13 cellular contexts compared by ENCODE assay signal in genomic region chr4:147984778-147985138, GRCh38.
DNase-seq lines count a peak whose midpoint lies in the region; ATAC-seq, FAIRE-seq and TF ChIP-seq lines count a peak whose summit lies in the region.
"Had no signal": no experiment of that assay in that cellular context is flagged by ENCODE, and none has a peak within 500 bp of the region (broad histone marks: within the 10 kb centered on the region; RNA-seq: fewer than 3 reads in every experiment).

No MANE protein-coding gene starts in this region.

- H3K14ac ChIP-seq in neuronal stem cell (ENCODE audit: low read length) = peak overlapping the region; percentile 67

- no peak overlapping the region for H3K4ac ChIP-seq in neuronal stem cell (ENCODE audit: low read length)

- H2BK12ac ChIP-seq in neuronal stem cell (ENCODE audit: low read length) = peak overlapping the region; percentile 85

- H4K20me1 ChIP-seq in Karpas-422 (ENCODE audit: insufficient read depth, low read depth, low read length) = no peaks in the 10 kb centered on the region

- peak overlapping the region; percentile 42 for H2BK5ac ChIP-seq in neuronal stem cell (ENCODE audit: low read length)

- no peak for FAIRE-seq in GM12891 (lab: Jason Lieb, UNC)
- FAIRE-seq: D721Med had no signal

- ATAC-seq in Right ventricle myocardium superior (ENCODE audit: poor library complexity) = no peak
- ATAC-seq in HG02884 (IDR thresholded peaks at IDR 0.05; ENCODE audit: unreplicated experiment) = no peak

- H3K79me2 ChIP-seq in Karpas-422 (ENCODE audit: low read length) = no peaks in the 10 kb centered on the region

- H3K9me3 ChIP-seq in left ventricle myocardium inferior (replicated peaks) (no peaks in the 10 kb centered on the region), Karpas-422 (ENCODE audit: low read length) (no peaks in the 10 kb centered on the region), neuronal stem cell (replicated peaks in 1 of 2; ENCODE audit: control insufficient read depth in 2 of 2, insufficient read depth in 1 of 2, low read depth in 1 of 2, low read length in 2 of 2) (peaks cover 0 to 9% of the 10 kb centered on the region in 2 donors), skeletal muscle tissue (ENCODE audit: control insufficient read depth in 3 of 3, low read length in 3 of 3) (no peaks in the 10 kb centered on the region)
- H3K9me3 ChIP-seq: BE2C, Caco-2, HAP-1 had no signal

- peak overlapping the region; percentile 86 for H2BK15ac ChIP-seq in neuronal stem cell (ENCODE audit: low read length)

- H2AK5ac ChIP-seq in neuronal stem cell (ENCODE audit: low read depth, low read length) = peak overlapping the region; percentile 99

- H3K18ac ChIP-seq in neuronal stem cell (ENCODE audit: low read length) = peak overlapping the region; percentile 82

- H3K4me1 ChIP-seq in left ventricle myocardium inferior = peaks cover 49% of the 10 kb centered on the region
- peaks cover 46% of the 10 kb centered on the region for H3K4me1 ChIP-seq in Karpas-422 (ENCODE audit: low read length)
- peaks cover 0 to 10% of the 10 kb centered on the region in 2 donors for H3K4me1 ChIP-seq in neuronal stem cell (ENCODE audit: control insufficient read depth in 2 of 2, insufficient read depth in 1 of 2, low read depth in 1 of 2, low read length in 2 of 2)
- peaks cover 16 to 31% (median 16%) of the 10 kb centered on the region in 3 donors for H3K4me1 ChIP-seq in skeletal muscle tissue (ENCODE audit: control insufficient read depth in 3 of 3, insufficient read depth in 3 of 3, low read length in 3 of 3)

- H4K91ac ChIP-seq in neuronal stem cell (ENCODE audit: low read depth, low read length, poor library complexity) = no peak overlapping the region

- DNase-seq in left ventricle myocardium inferior (no peak), Right ventricle myocardium superior (no peak), Karpas-422 (no peak), neuronal stem cell (ENCODE audit: low spot score) (no peak), GM12891 (ENCODE audit: insufficient read length, low spot score) (no peak), amniotic stem cell (lab: John Stamatoyannopoulos, UW) (no peak)
- DNase-seq: GDM1 had no signal

- H2BK120ac ChIP-seq in neuronal stem cell (ENCODE audit: low read depth, low read length) = no peak overlapping the region

- no peaks in the 10 kb centered on the region for H3K79me1 ChIP-seq in neuronal stem cell (ENCODE audit: low read depth, low read length)

- H3K4me3 ChIP-seq in left ventricle myocardium inferior = no peak overlapping the region
- H3K4me3 ChIP-seq in Karpas-422 (ENCODE audit: low read length) = peak overlapping the region; percentile 46; the same call in 1 of the 2 replicates
- peak overlapping the region in 1 of 2 donors; percentile 19 for H3K4me3 ChIP-seq in neuronal stem cell (ENCODE audit: low read length in 2 of 2)
- H3K4me3 ChIP-seq in skeletal muscle tissue (ENCODE audit: low read length in 3 of 3) = peak overlapping the region in 1 of 3 donors; percentile 24
- H3K4me3 ChIP-seq: HAP-1 had no signal

- H3K23ac ChIP-seq in neuronal stem cell (ENCODE audit: low read depth, low read length, poor library complexity) = no peak overlapping the region

- H3K4me2 ChIP-seq in Karpas-422 (ENCODE audit: low read depth, low read length, poor library complexity, severe bottlenecking) (peak overlapping the region; percentile 48), neuronal stem cell (ENCODE audit: insufficient read depth, low read length, poor library complexity, severe bottlenecking) (no peak overlapping the region)

- no peaks in the 10 kb centered on the region for H3K9me2 ChIP-seq in Karpas-422 (replicated peaks; ENCODE audit: insufficient read depth, low read length)

- H3K27me3 ChIP-seq in left ventricle myocardium inferior (ENCODE audit: low read depth) (no peaks in the 10 kb centered on the region), Karpas-422 (ENCODE audit: low read length) (no peaks in the 10 kb centered on the region), neuronal stem cell (ENCODE audit: control insufficient read depth in 3 of 3, insufficient read depth in 3 of 3, low read depth in 1 of 3, low read length in 3 of 3) (no peaks in the 10 kb centered on the region), skeletal muscle tissue (ENCODE audit: control insufficient read depth in 3 of 3, insufficient read depth in 3 of 3, low read length in 3 of 3) (no peaks in the 10 kb centered on the region)
- H3K27me3 ChIP-seq: BE2C had no signal

- intact Hi-C loops in left ventricle myocardium inferior (cut with micrococcal nuclease) (no loop called here), Right ventricle myocardium superior (cut with DNase I) (no loop called here)

- no peak for TF ChIP-seq CTCF in left ventricle myocardium inferior (IDR thresholded peaks at IDR 0.05; ENCODE audit: borderline replicate concordance)

- H3K9ac ChIP-seq in Karpas-422 (ENCODE audit: low read length) (no peak overlapping the region), neuronal stem cell (ENCODE audit: low read depth, low read length, poor library complexity) (no peak overlapping the region), skeletal muscle tissue (ENCODE audit: low read depth in 1 of 3, low read length in 3 of 3) (no peak overlapping the region)

- no peaks in the 10 kb centered on the region for H3K36me3 ChIP-seq in left ventricle myocardium inferior
- no peaks in the 10 kb centered on the region for H3K36me3 ChIP-seq in Karpas-422 (ENCODE audit: insufficient read depth, low read length)
- H3K36me3 ChIP-seq in neuronal stem cell (replicated peaks in 1 of 2; ENCODE audit: control insufficient read depth in 2 of 2, insufficient read depth in 2 of 2, low read length in 2 of 2) = no peaks in the 10 kb centered on the region
- peaks cover 0 to 4% (median 0%) of the 10 kb centered on the region in 3 donors for H3K36me3 ChIP-seq in skeletal muscle tissue (ENCODE audit: control insufficient read depth in 3 of 3, insufficient read depth in 3 of 3, low read length in 3 of 3)
- H3K36me3 ChIP-seq: BE2C, HAP-1 had no signal

- TF ChIP-seq POLR2A in GM12891 (IDR thresholded peaks at IDR 0.05; ENCODE audit: low read depth, low read length) = no peak

- no CpG with 5 or more reads among the region's 2 CpGs for WGBS in neuronal stem cell (ENCODE audit: extremely low coverage in 2 of 2, insufficient read length in 2 of 2, insufficient replicate concordance in 1 of 2), 2 donors

- H4K8ac ChIP-seq in neuronal stem cell (ENCODE audit: low read depth, low read length) = no peak overlapping the region

- H3K27ac ChIP-seq in left ventricle myocardium inferior (replicated peaks) = peak overlapping the region; percentile 45
- H3K27ac ChIP-seq in Karpas-422 (ENCODE audit: low read length) = peak overlapping the region; percentile 38; the same call in 1 of the 2 replicates
- no peak overlapping the region for H3K27ac ChIP-seq in neuronal stem cell (replicated peaks; ENCODE audit: low read length)
- peak overlapping the region; percentile 5 for H3K27ac ChIP-seq in skeletal muscle tissue (ENCODE audit: low read depth, low read length)

- H2AFZ ChIP-seq in Karpas-422 (ENCODE audit: low read length) (no peak overlapping the region), neuronal stem cell (ENCODE audit: low read length) (no peak overlapping the region)

TF ChIP-seq in GM12891, 5 proteins besides CTCF, POLR2A, EP300 and RAD21:
- no peak for TF ChIP-seq PAX5 (IDR thresholded peaks at IDR 0.05; ENCODE audit: insufficient read depth, low read length, severe bottlenecking)
- TF ChIP-seq TAF1 (IDR thresholded peaks at IDR 0.05; ENCODE audit: low read depth, low read length) = no peak
- no peak for TF ChIP-seq POLR2AphosphoS5 (IDR thresholded peaks at IDR 0.05; ENCODE audit: low read depth, low read length)
- no peak for TF ChIP-seq POU2F2 (IDR thresholded peaks at IDR 0.05; ENCODE audit: low read depth, low read length)
- TF ChIP-seq SPI1 (IDR thresholded peaks at IDR 0.05; ENCODE audit: low read depth, low read length) = no peak
